In genomic region chr12:13982010-13982409, GRCh38 we compare ENCODE assay signal across 8 cellular contexts. TPM values are rescaled to one million over a fixed set of nuclear protein-coding genes. Genes with fewer than 3 reads are reported as not detected.
DNase-seq lines count a peak whose midpoint lies in the region; ATAC-seq and TF ChIP-seq lines count a peak whose summit lies in the region.

No MANE protein-coding gene starts in this region.

- H3K9me2 ChIP-seq in OCI-LY7 (ENCODE audit: insufficient read depth, low read length): no peaks in the 10 kb centered on the region

- H3K9me3 ChIP-seq in heart right ventricle (peaks cover 0 to 3% (median 0%) of the 10 kb centered on the region in 11 donors), OCI-LY7 (ENCODE audit: low read length) (no peaks in the 10 kb centered on the region), iPS-20b (ENCODE audit: insufficient read depth, low read depth, low read length) (no peaks in the 10 kb centered on the region), tibial nerve (no peaks in the 10 kb centered on the region)

- CTCF ChIA-PET in OCI-LY7 (lab: Charles Lee; ENCODE audit: unreplicated experiment): no interaction called here

- H2AFZ ChIP-seq in OCI-LY7 (ENCODE audit: low read length): no peak overlapping the region

- WGBS in heart right ventricle, 2 donors: 3 to 4% methylated on average over 24 of the region's 24 CpGs
- WGBS in tibial nerve, 2 donors: 6% methylated on average over 24 of the region's 24 CpGs

- no peak overlapping the region for H3K9ac ChIP-seq in iPS-20b (ENCODE audit: low read depth, low read length)

- TF ChIP-seq POLR2A in tibial nerve (IDR thresholded peaks at IDR 0.05): no peak

- H3K4me1 ChIP-seq in heart right ventricle (peaks cover 0 to 23% (median 12%) of the 10 kb centered on the region in 9 donors), OCI-LY7 (ENCODE audit: insufficient read depth, low read length, poor library complexity, severe bottlenecking) (no peaks in the 10 kb centered on the region), iPS-20b (ENCODE audit: insufficient read depth, low read length) (peaks cover 3% of the 10 kb centered on the region; the same call in 1 of the 2 replicates), tibial nerve (peaks cover 0 to 28% (median 3%) of the 10 kb centered on the region in 4 donors)

- H3K36me3 ChIP-seq in heart right ventricle (no peaks in the 10 kb centered on the region), OCI-LY7 (ENCODE audit: insufficient read depth, low read length) (no peaks in the 10 kb centered on the region), iPS-20b (ENCODE audit: insufficient read depth, low read depth, low read length) (no peaks in the 10 kb centered on the region), tibial nerve (no peaks in the 10 kb centered on the region)

- H4K20me1 ChIP-seq in OCI-LY7 (ENCODE audit: insufficient read depth, low read length): no peaks in the 10 kb centered on the region

- H3K4me3 ChIP-seq in heart right ventricle (peak overlapping the region in 4 of 10 donors; percentile 11 to 41 (median 30)), OCI-LY7 (ENCODE audit: low read depth, low read length, poor library complexity, severe bottlenecking) (no peak overlapping the region), iPS-20b (ENCODE audit: low read length) (peak overlapping the region; percentile 81; the same call in 1 of the 2 replicates), tibial nerve (peak overlapping the region; percentile 26 to 54 (median 36))

- DNase-seq in heart right ventricle (no peak), left cardiac atrium (no peak), OCI-LY7 (ENCODE audit: low spot score) (no peak), tibial nerve (ENCODE audit: low spot score in 2 of 2) (no peak), SW 1271 (lab: John Stamatoyannopoulos, UW) (no peak)

- peaks cover 15 to 99% (median 87%) of the 10 kb centered on the region in 7 donors for H3K27me3 ChIP-seq in heart right ventricle
- peaks cover 64% of the 10 kb centered on the region for H3K27me3 ChIP-seq in iPS-20b (ENCODE audit: insufficient read depth, low read length)
- H3K27me3 ChIP-seq in tibial nerve: peaks cover 0 to 36% of the 10 kb centered on the region in 2 donors

- POLR2A ChIA-PET in OCI-LY7 (lab: Charles Lee): no interaction called here

- intact Hi-C loops in heart right ventricle (cut with DNase I) (loop anchor here in 1 of 10 donors (5.0 kb wide), 1 partner anchor 1390 kb away; no protein-coding TSS in a partner anchor), left cardiac atrium (cut with DNase I) (no loop called here), OCI-LY7 (cut with micrococcal nuclease; ENCODE audit: unreplicated experiment) (no loop called here)

- no peaks in the 10 kb centered on the region for H3K79me2 ChIP-seq in OCI-LY7 (ENCODE audit: insufficient read depth, low read depth, low read length)

- H3K27ac ChIP-seq in heart right ventricle (no peak overlapping the region), OCI-LY7 (ENCODE audit: low read depth, low read length, poor library complexity, severe bottlenecking) (no peak overlapping the region), iPS-20b (ENCODE audit: low read length) (no peak overlapping the region), tibial nerve (no peak overlapping the region)

- no peak for TF ChIP-seq EP300 in tibial nerve (IDR thresholded peaks at IDR 0.05)

- no TSS peak for BruUV-seq in OCI-LY7 (replicated peaks; lab: Mats Ljungman, UMichigan)

- ATAC-seq in heart right ventricle (no peak), left cardiac atrium (no peak), GM21737 (IDR thresholded peaks at IDR 0.05; ENCODE audit: unreplicated experiment) (no peak), GM18520 (IDR thresholded peaks at IDR 0.05; ENCODE audit: unreplicated experiment) (no peak)

- TF ChIP-seq CTCF in heart right ventricle (IDR thresholded peaks at IDR 0.05): peak in 6 of 9 donors; percentile 21 to 30 (median 30)
- 0 out of 2 replicates have a peak, but pooled peaks have one; percentile 24 for TF ChIP-seq CTCF in OCI-LY7 (conservative IDR thresholded peaks at IDR 0.05; ENCODE audit: low read length)
- peak in 3 of 5 experiments; percentile 23 to 50 (median 32) for TF ChIP-seq CTCF in tibial nerve (IDR thresholded peaks at IDR 0.05)

- no peak overlapping the region for H3K4me2 ChIP-seq in OCI-LY7 (ENCODE audit: low read length)

RNA-seq across cellular contexts. Expression of gene GRIN2B, which starts 0.6 kb away (rescaled TPM):
- total RNA-seq in heart right ventricle (under 1 TPM in 2 of 10 donors, not detected in 8; 0.06 to 0.07 TPM), left cardiac atrium (under 1 TPM; 0.29 to 0.74 TPM), OCI-LY7 (2022) (not detected in 2 replicates), tibial nerve (1 to 10 TPM in 3 of 4 donors, under 1 TPM in 1; 0.39 to 2.6 (median 1.9) TPM)
- under 1 TPM in 1 of 2 donors, not detected in 1; 0.01 TPM for polyA plus RNA-seq in heart right ventricle
- under 0.01 and 0.03 TPM in 2 replicates for total RNA-seq in OCI-LY7 (2014; rRNA removed; shearing (Covaris generic))
